In the genomic region with DNA sequence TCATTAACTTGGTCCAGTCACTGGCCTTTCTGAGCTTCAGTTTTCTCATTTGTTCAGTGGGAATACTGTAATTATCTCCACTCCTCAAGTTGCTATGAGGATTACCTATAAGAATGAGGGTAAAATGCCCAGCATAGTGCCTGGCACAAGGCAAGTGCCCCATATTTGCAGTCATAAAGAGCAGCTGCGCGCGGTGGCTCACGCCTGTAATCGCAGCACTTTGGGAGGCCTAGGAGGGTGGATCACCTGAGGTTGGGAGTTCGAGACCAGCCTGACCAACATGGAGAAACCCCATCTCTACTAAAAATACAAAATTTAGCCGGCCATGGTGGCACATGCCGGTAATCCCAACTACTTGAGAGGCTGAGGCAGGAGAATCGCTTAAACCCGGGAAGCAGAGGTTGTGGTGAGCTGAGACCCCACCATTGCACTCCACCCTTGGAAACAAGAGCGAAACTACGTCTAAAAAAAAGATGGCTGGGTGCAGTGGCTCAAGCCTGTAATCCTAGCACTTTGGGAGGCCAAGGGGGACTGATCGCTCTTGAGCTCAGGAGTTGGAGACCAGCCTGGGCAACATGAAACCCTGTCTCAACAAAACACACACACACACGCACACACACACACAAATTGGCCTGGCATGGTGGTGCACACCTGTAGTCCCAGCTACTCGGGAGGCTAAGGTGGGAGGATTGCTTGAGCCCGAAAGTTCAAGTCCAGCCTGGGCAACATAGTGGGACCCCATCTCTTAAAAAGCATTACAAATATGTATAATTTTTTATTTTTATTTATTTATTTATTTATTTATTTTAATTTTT, we compare ENCODE assay signal across 6 cellular contexts. TPM values are rescaled to one million over a fixed set of nuclear protein-coding genes. Genes with fewer than 3 reads are reported as not detected.
A peak's percentile ranks its signal among the peaks of the same experiment; 100 is the strongest.
DNase-seq lines count a peak whose midpoint lies in the region; ATAC-seq, FAIRE-seq and TF ChIP-seq lines count a peak whose summit lies in the region.
"Not testable (repeated sequence)": the region's sequence is repeated elsewhere in the genome, so short reads cannot be mapped to it uniquely, and the experiment has no call there.

No MANE protein-coding gene starts in this region.

- 78% methylated on average over 16 of the region's 16 CpGs; no CpG with 5 or more reads in 1 of the 2 experiments for WGBS in H1 (ENCODE audit: extremely low coverage in 1 of 2, insufficient coverage in 1 of 2, insufficient read length in 1 of 2, insufficient replicate concordance in 2 of 2, low coverage in 1 of 2, low lambda C conversion rate in 2 of 2, missing lambda C conversion rate in 1 of 2), 2 experiments
- WGBS in transverse colon (ENCODE audit: low coverage in 1 of 2), 2 donors: 75 to 76% methylated on average over 3 to 16 of the region's 16 CpGs

- H3K9me3 Mint-ChIP-seq in activated T-cell treated with anti-CD3 and anti-CD28 coated beads, Interleukin-2, amount 50 U/mL, for 4 hours: not testable (repeated sequence)

- TF ChIP-seq RAD21 in H1 (IDR thresholded peaks at IDR 0.05 in 1 of 2, conservative IDR thresholded peaks at IDR 0.05 in 1 of 2; ENCODE audit: low read depth in 2 of 2, low read length in 2 of 2): not testable (repeated sequence)

- not testable (repeated sequence) for H3K36me3 Mint-ChIP-seq in activated T-cell treated with anti-CD3 and anti-CD28 coated beads, Interleukin-2, amount 50 U/mL, for 4 hours (ENCODE audit: insufficient read depth)

- H3K4me3 Mint-ChIP-seq in activated T-cell treated with anti-CD3 and anti-CD28 coated beads, Interleukin-2, amount 50 U/mL, for 4 hours: peak overlapping the region; percentile 43

- not testable (repeated sequence) for H3K4me1 Mint-ChIP-seq in activated T-cell treated with anti-CD3 and anti-CD28 coated beads, Interleukin-2, amount 50 U/mL, for 4 hours (ENCODE audit: low read depth)

- H3K23ac ChIP-seq in H1 (ENCODE audit: insufficient read length): not testable (repeated sequence)

- not testable (repeated sequence) for H4K20me1 ChIP-seq in H1 (replicated peaks in 1 of 2; ENCODE audit: control insufficient read depth in 1 of 2, insufficient read depth in 2 of 2, low read length in 2 of 2)

- H2BK15ac ChIP-seq in H1 (ENCODE audit: low read length): peak overlapping the region; percentile 92; the same call in 1 of the 2 replicates

- not testable (repeated sequence) for H3K36me3 ChIP-seq in HUES6 (ENCODE audit: control insufficient read depth, insufficient read depth, low read length); H1 (ENCODE audit: control insufficient read depth in 2 of 4, insufficient read depth in 4 of 4, low read length in 3 of 4); kidney (ENCODE audit: control insufficient read depth in 1 of 2, insufficient read depth in 2 of 2, low read length in 2 of 2); parathyroid adenoma (ENCODE audit: control insufficient read depth, insufficient read depth, low read length); transverse colon

- peak overlapping the region; percentile 77 for H3K4me3 ChIP-seq in HUES6 (ENCODE audit: low read depth, low read length)
- peak overlapping the region; percentile 69 to 90 (median 80) for H3K4me3 ChIP-seq in H1 (ENCODE audit: extremely low read depth in 1 of 4, insufficient read depth in 2 of 4, low read depth in 3 of 4, low read length in 4 of 4)
- H3K4me3 ChIP-seq in kidney (ENCODE audit: low read length in 2 of 2): peak overlapping the region; percentile 85
- peak overlapping the region; percentile 87 for H3K4me3 ChIP-seq in parathyroid adenoma (ENCODE audit: low read depth, low read length)
- H3K4me3 ChIP-seq in transverse colon: peak overlapping the region in 3 of 4 donors; percentile 43 to 58 (median 49)

- not testable (repeated sequence) for H3K23me2 ChIP-seq in H1 (ENCODE audit: low read depth, low read length)

- H3K4ac ChIP-seq in H1 (replicated peaks; ENCODE audit: insufficient read length, low read depth, low read length): not testable (repeated sequence)

- not testable (repeated sequence) for H3K9me3 ChIP-seq in HUES6 (ENCODE audit: control insufficient read depth, insufficient read depth, low read depth, low read length); H1 (ENCODE audit: insufficient read depth in 2 of 2, low read depth in 1 of 2, low read length in 1 of 2); kidney (ENCODE audit: control insufficient read depth in 1 of 2, low read length in 2 of 2); parathyroid adenoma (ENCODE audit: control insufficient read depth, low read length); transverse colon

- in situ Hi-C loops in transverse colon (cut with MboI; ENCODE audit: low pct_ligation_motif_present in 1 of 4, low pct_unique_long_range_greater_than_20kb in 1 of 4, low sequenced_read_pairs in 3 of 4): not testable (repeated sequence)

- not testable (repeated sequence) for H4K91ac ChIP-seq in H1 (replicated peaks; ENCODE audit: insufficient read length, low read length)

- H2BK120ac ChIP-seq in H1 (replicated peaks; ENCODE audit: low read depth, low read length): not testable (repeated sequence)

- not testable (repeated sequence) for H3K27ac ChIP-seq in HUES6 (ENCODE audit: low read depth, low read length)
- H3K27ac ChIP-seq in H1 (ENCODE audit: low read depth, low read length): peak overlapping the region; percentile 87; the same call in 1 of the 2 replicates
- peak overlapping the region; percentile 92 to 95 for H3K27ac ChIP-seq in kidney (ENCODE audit: low read depth in 2 of 2, low read length in 2 of 2)
- peak overlapping the region; percentile 88 for H3K27ac ChIP-seq in parathyroid adenoma
- peak overlapping the region; percentile 88 to 93 (median 91) for H3K27ac ChIP-seq in transverse colon

- peak overlapping the region; percentile 39; the same call in 1 of the 2 replicates for H2BK12ac ChIP-seq in H1 (ENCODE audit: low read depth, low read length)

- not testable (repeated sequence) for H3K27me3 ChIP-seq in HUES6 (ENCODE audit: control insufficient read depth, insufficient read depth, low read length); H1 (replicated peaks in 1 of 4; ENCODE audit: control insufficient read depth in 3 of 4, extremely low read depth in 1 of 4, insufficient read depth in 3 of 4, low read length in 3 of 4); parathyroid adenoma (ENCODE audit: control insufficient read depth, insufficient read depth, low read length); transverse colon

- FAIRE-seq in H1 (lab: Jason Lieb, UNC); kidney (lab: Jason Lieb, UNC): not testable (repeated sequence)

- H2AFZ ChIP-seq in H1 (ENCODE audit: low read length): peak overlapping the region; percentile 79
- H2AFZ ChIP-seq in parathyroid adenoma: peak overlapping the region; percentile 99

- CTCF ChIA-PET in H1 (lab: Charles Lee; ENCODE audit: partially characterized antibody): interaction anchor here (0.8 to 3.1 kb wide), 7 partner anchors 8 to 42 kb away, joined by 3 to 9 read pairs (median 4); no protein-coding TSS in a partner anchor

- H3K4me1 ChIP-seq in HUES6 (ENCODE audit: control insufficient read depth, insufficient read depth, low read length): peaks cover 22% of the 10 kb centered on the region
- H3K4me1 ChIP-seq in H1 (replicated peaks in 1 of 4; ENCODE audit: control insufficient read depth in 3 of 4, insufficient read depth in 4 of 4, low read length in 3 of 4): peaks cover 4 to 13% (median 12%) of the 10 kb centered on the region in 4 experiments; a peak in 6 of 7 replicates
- H3K4me1 ChIP-seq in kidney (ENCODE audit: control insufficient read depth in 1 of 2, insufficient read depth in 1 of 2, low read depth in 1 of 2, low read length in 2 of 2): peaks cover 19 to 20% of the 10 kb centered on the region in 2 donors
- H3K4me1 ChIP-seq in parathyroid adenoma: not testable (repeated sequence)
- H3K4me1 ChIP-seq in transverse colon: peaks cover 11 to 46% (median 16%) of the 10 kb centered on the region in 4 donors

- not testable (repeated sequence) for H3K18ac ChIP-seq in H1 (ENCODE audit: extremely low read depth, low read length)

- H3K4me2 ChIP-seq in H1 (ENCODE audit: insufficient read depth in 1 of 2, low read depth in 2 of 2, low read length in 2 of 2) (peak overlapping the region; percentile 68 to 92), parathyroid adenoma (ENCODE audit: low read length) (peak overlapping the region; percentile 95)

- TF ChIP-seq EP300 in H1 (IDR thresholded peaks at IDR 0.05; ENCODE audit: borderline replicate concordance in 1 of 2, low read depth in 2 of 2, low read length in 2 of 2); transverse colon (IDR thresholded peaks at IDR 0.05; ENCODE audit: low read depth): not testable (repeated sequence)

- not testable (repeated sequence) for H3K14ac ChIP-seq in H1 (ENCODE audit: insufficient read length)

- H3K56ac ChIP-seq in H1 (replicated peaks; ENCODE audit: insufficient read length, low read depth, low read length): not testable (repeated sequence)

- peaks cover 4 to 26% of the 10 kb centered on the region in 2 experiments; a peak in 2 of 4 replicates for H3K79me2 ChIP-seq in H1 (ENCODE audit: control insufficient read depth in 1 of 2, insufficient read depth in 2 of 2, low read length in 2 of 2)
- H3K79me2 ChIP-seq in parathyroid adenoma: peaks cover 10% of the 10 kb centered on the region

- H2AK5ac ChIP-seq in H1 (ENCODE audit: low read depth, low read length): not testable (repeated sequence)

- not testable (repeated sequence) for TF ChIP-seq CTCF in H1 (IDR thresholded peaks at IDR 0.05; ENCODE audit: control extremely low read depth in 1 of 3, insufficient read depth in 1 of 3, low read depth in 1 of 3, low read length in 3 of 3); kidney (IDR thresholded peaks at IDR 0.05; ENCODE audit: borderline replicate concordance, extremely low read depth, insufficient read depth); parathyroid adenoma (IDR thresholded peaks at IDR 0.05); transverse colon (IDR thresholded peaks at IDR 0.05)

- intact Hi-C loops in kidney (cut with DNase I); transverse colon (cut with DNase I; ENCODE audit: low total_unique reads): not testable (repeated sequence)

- not testable (repeated sequence) for DNase-seq in activated T-cell treated with anti-CD3 and anti-CD28 coated beads, Interleukin-2, amount 50 U/mL, for 4 hours; H1 (ENCODE audit: low read depth in 1 of 2, low spot score in 2 of 2); kidney; transverse colon

- not testable (repeated sequence) for H4K5ac ChIP-seq in H1 (ENCODE audit: insufficient read length, low read depth, low read length)

- POLR2A ChIA-PET in H1 (lab: Charles Lee; ENCODE audit: partially characterized antibody): interaction anchor here (0.5 to 3.3 kb wide), 14 partner anchors 9 to 281 kb away, joined by 3 to 16 read pairs (median 4); a partner anchor contains a TSS

- not testable (repeated sequence) for ATAC-seq in activated T-cell treated with anti-CD3 and anti-CD28 coated beads, Interleukin-2, amount 50 U/mL, for 4 hours

- peak overlapping the region; percentile 81; the same call in 1 of the 2 replicates for H2BK5ac ChIP-seq in H1 (ENCODE audit: low read depth, low read length)

- not testable (repeated sequence) for H2BK20ac ChIP-seq in H1 (ENCODE audit: low read length)

- peaks cover 39% of the 10 kb centered on the region for H3K27me3 Mint-ChIP-seq in activated T-cell treated with anti-CD3 and anti-CD28 coated beads, Interleukin-2, amount 50 U/mL, for 4 hours (ENCODE audit: low read depth)

- not testable (repeated sequence) for TF ChIP-seq POLR2A in H1 (IDR thresholded peaks at IDR 0.05; ENCODE audit: control extremely low read depth in 1 of 2, low read depth in 2 of 2, low read length in 2 of 2); transverse colon (IDR thresholded peaks at IDR 0.05)

- not testable (repeated sequence) for H3K79me1 ChIP-seq in H1 (ENCODE audit: low read depth, low read length)

- H4K8ac ChIP-seq in H1 (ENCODE audit: extremely low read depth, insufficient read depth, low read length): not testable (repeated sequence)

- H3K9ac ChIP-seq in HUES6 (ENCODE audit: low read length) (peak overlapping the region; percentile 82), H1 (replicated peaks in 1 of 4; ENCODE audit: extremely low read depth in 1 of 4, low read depth in 3 of 4, low read length in 3 of 4) (peak overlapping the region in 1 of 4 experiments; percentile 77; a peak in 3 of 7 replicates), kidney (ENCODE audit: low read length in 2 of 2) (peak overlapping the region in 1 of 2 donors; percentile 83)
- not testable (repeated sequence) for H3K9ac ChIP-seq in parathyroid adenoma

RNA-seq across cellular contexts. Expression of a gene that starts 1.0 kb away (rescaled TPM):
- 1 to 10 TPM in 1 of 3 donors, under 1 TPM in 2; 0.47 to 1.0 (median 0.71) TPM for total RNA-seq in activated T-cell treated with anti-CD3 and anti-CD28 coated beads, Interleukin-2, amount 50 U/mL, for 4 hours
- total RNA-seq in H1 (2021; fragmentation: NEBNext Ultra II Directional; extraction: Animal tissue kit (Norgen Biotek cat#: 25700)): 53.5 and 54.1 TPM in 2 replicates
- 40.2 and 60.1 TPM in 2 replicates for polyA plus RNA-seq in H1 (2011; rRNA removed)
- polyA plus RNA-seq in H1 (2011; cell fraction: cytosol; rRNA removed): 41.8 TPM
- polyA plus RNA-seq in H1 (2011; cell fraction: nucleus; rRNA removed): 119 TPM
- polyA plus RNA-seq in H1 (2012, experiment 1 of 2): 33.1 to 42.6 TPM (median 40.7 TPM) in 4 replicates
- 36.9 TPM for polyA plus RNA-seq in H1 (2012, experiment 2 of 2)
- polyA plus RNA-seq in H1 (2013, experiment 1 of 2): 31.5 TPM
- 28.8 TPM for polyA plus RNA-seq in H1 (2013, experiment 2 of 2)
- polyA minus RNA-seq in H1 (2011; rRNA and poly(A)+ RNA removed): 41.5 and 45.7 TPM in 2 replicates
- 26.3 TPM for polyA minus RNA-seq in H1 (2011; cell fraction: cytosol; rRNA and poly(A)+ RNA removed)
- 85.7 TPM for polyA minus RNA-seq in H1 (2011; cell fraction: nucleus; rRNA and poly(A)+ RNA removed)
- total RNA-seq in kidney: 76.4 TPM
- polyA plus RNA-seq in kidney (ENCODE audit: insufficient read depth, low read depth, low replicate concordance): 95.6 TPM
- total RNA-seq in transverse colon: 10 to 100 TPM; 29.7 to 46.4 (median 41.9) TPM

RNA-seq across cellular contexts. Expression of a gene that starts 12.2 kb away (rescaled TPM):
- 10 to 100 TPM; 49.3 to 72.6 (median 55.8) TPM for total RNA-seq in activated T-cell treated with anti-CD3 and anti-CD28 coated beads, Interleukin-2, amount 50 U/mL, for 4 hours
- total RNA-seq in H1 (2021; fragmentation: NEBNext Ultra II Directional; extraction: Animal tissue kit (Norgen Biotek cat#: 25700)): 17.5 and 18.5 TPM in 2 replicates
- polyA plus RNA-seq in H1 (2011; rRNA removed) (3.9 and 8.5 TPM in 2 replicates), kidney (ENCODE audit: insufficient read depth, low read depth, low replicate concordance) (37.0 TPM)
- 8.1 TPM for polyA plus RNA-seq in H1 (2011; cell fraction: cytosol; rRNA removed)
- 16.8 TPM for polyA plus RNA-seq in H1 (2011; cell fraction: nucleus; rRNA removed)
- polyA plus RNA-seq in H1 (2012, experiment 1 of 2): 12.6 to 17.6 TPM (median 15.2 TPM) in 4 replicates
- 17.6 TPM for polyA plus RNA-seq in H1 (2012, experiment 2 of 2)
- 11.2 TPM for polyA plus RNA-seq in H1 (2013, experiment 1 of 2)
- 9.7 TPM for polyA plus RNA-seq in H1 (2013, experiment 2 of 2)
- polyA minus RNA-seq in H1 (2011; rRNA and poly(A)+ RNA removed): 1.6 and 2.9 TPM in 2 replicates
- 2.6 TPM for polyA minus RNA-seq in H1 (2011; cell fraction: cytosol; rRNA and poly(A)+ RNA removed)
- polyA minus RNA-seq in H1 (2011; cell fraction: nucleus; rRNA and poly(A)+ RNA removed): 11.1 TPM
- total RNA-seq in kidney (44.2 TPM), transverse colon (10 to 100 TPM; 12.9 to 53.9 (median 34.5) TPM)

RNA-seq across cellular contexts. Expression of a gene that starts 15.5 kb away (rescaled TPM):
- 10 to 100 TPM; 19.3 to 21.5 (median 19.4) TPM for total RNA-seq in activated T-cell treated with anti-CD3 and anti-CD28 coated beads, Interleukin-2, amount 50 U/mL, for 4 hours
- total RNA-seq in H1 (2021; fragmentation: NEBNext Ultra II Directional; extraction: Animal tissue kit (Norgen Biotek cat#: 25700)): 51.4 and 57.2 TPM in 2 replicates
- polyA plus RNA-seq in H1 (2011; rRNA removed): 190 and 301 TPM in 2 replicates
- polyA plus RNA-seq in H1 (2011; cell fraction: cytosol; rRNA removed): 175 TPM
- polyA plus RNA-seq in H1 (2011; cell fraction: nucleus; rRNA removed): 272 TPM
- polyA plus RNA-seq in H1 (2012, experiment 1 of 2): 50.7 to 95.9 TPM (median 93.3 TPM) in 4 replicates
- 110 TPM for polyA plus RNA-seq in H1 (2012, experiment 2 of 2)
- polyA plus RNA-seq in H1 (2013, experiment 1 of 2): 78.6 TPM
- 78.5 TPM for polyA plus RNA-seq in H1 (2013, experiment 2 of 2)
- polyA minus RNA-seq in H1 (2011; rRNA and poly(A)+ RNA removed): 46.4 and 69.1 TPM in 2 replicates
- polyA minus RNA-seq in H1 (2011; cell fraction: cytosol; rRNA and poly(A)+ RNA removed): 18.4 TPM
- 59.0 TPM for polyA minus RNA-seq in H1 (2011; cell fraction: nucleus; rRNA and poly(A)+ RNA removed)
- 83.9 TPM for total RNA-seq in kidney
- polyA plus RNA-seq in kidney (ENCODE audit: insufficient read depth, low read depth, low replicate concordance): 150 TPM
- 100 to 1,000 TPM in 1 of 4 donors, 10 to 100 TPM in 3; 59.5 to 101 (median 62.7) TPM for total RNA-seq in transverse colon

RNA-seq across cellular contexts. Expression of a gene that starts 21.2 kb away (rescaled TPM):
- 10 to 100 TPM; 29.1 to 32.1 (median 31.3) TPM for total RNA-seq in activated T-cell treated with anti-CD3 and anti-CD28 coated beads, Interleukin-2, amount 50 U/mL, for 4 hours
- total RNA-seq in H1 (2021; fragmentation: NEBNext Ultra II Directional; extraction: Animal tissue kit (Norgen Biotek cat#: 25700)): 41.6 and 45.0 TPM in 2 replicates
- polyA plus RNA-seq in H1 (2011; rRNA removed) (125 and 142 TPM in 2 replicates), kidney (ENCODE audit: insufficient read depth, low read depth, low replicate concordance) (37.6 TPM)
- 127 TPM for polyA plus RNA-seq in H1 (2011; cell fraction: cytosol; rRNA removed)
- 148 TPM for polyA plus RNA-seq in H1 (2011; cell fraction: nucleus; rRNA removed)
- polyA plus RNA-seq in H1 (2012, experiment 1 of 2): 48.4 to 98.7 TPM (median 88.1 TPM) in 4 replicates
- 87.5 TPM for polyA plus RNA-seq in H1 (2012, experiment 2 of 2)
- polyA plus RNA-seq in H1 (2013, experiment 1 of 2): 27.2 TPM
- polyA plus RNA-seq in H1 (2013, experiment 2 of 2): 27.3 TPM
- 107 and 111 TPM in 2 replicates for polyA minus RNA-seq in H1 (2011; rRNA and poly(A)+ RNA removed)
- polyA minus RNA-seq in H1 (2011; cell fraction: cytosol; rRNA and poly(A)+ RNA removed): 53.3 TPM
- polyA minus RNA-seq in H1 (2011; cell fraction: nucleus; rRNA and poly(A)+ RNA removed): 41.3 TPM
- total RNA-seq in kidney (23.3 TPM), transverse colon (1 to 10 TPM in 2 of 4 donors, not detected in 2; 2.3 to 7.0 TPM)

RNA-seq across cellular contexts. Expression of a gene that starts 21.3 kb away (rescaled TPM):
- 1 to 10 TPM; 1.3 to 1.4 (median 1.4) TPM for total RNA-seq in activated T-cell treated with anti-CD3 and anti-CD28 coated beads, Interleukin-2, amount 50 U/mL, for 4 hours
- total RNA-seq in H1 (2021; fragmentation: NEBNext Ultra II Directional; extraction: Animal tissue kit (Norgen Biotek cat#: 25700)): 3.3 and 3.8 TPM in 2 replicates
- polyA plus RNA-seq in H1 (2011; rRNA removed) (1.6 and 2.4 TPM in 2 replicates), kidney (ENCODE audit: insufficient read depth, low read depth, low replicate concordance) (8.8 TPM)
- polyA plus RNA-seq in H1 (2011; cell fraction: cytosol; rRNA removed): 1.8 TPM
- polyA plus RNA-seq in H1 (2011; cell fraction: nucleus; rRNA removed): 2.2 TPM
- polyA plus RNA-seq in H1 (2012, experiment 1 of 2): 1.8 to 4.0 TPM (median 2.7 TPM) in 4 replicates
- polyA plus RNA-seq in H1 (2012, experiment 2 of 2): 2.5 TPM
- 1.6 TPM for polyA plus RNA-seq in H1 (2013, experiment 1 of 2)
- polyA plus RNA-seq in H1 (2013, experiment 2 of 2): 1.6 TPM
- polyA minus RNA-seq in H1 (2011; rRNA and poly(A)+ RNA removed): 0.73 and 0.82 TPM in 2 replicates
- polyA minus RNA-seq in H1 (2011; cell fraction: cytosol; rRNA and poly(A)+ RNA removed): 2.1 TPM
- polyA minus RNA-seq in H1 (2011; cell fraction: nucleus; rRNA and poly(A)+ RNA removed): 1.7 TPM
- total RNA-seq in kidney (11.6 TPM), transverse colon (1 to 10 TPM in 1 of 4 donors, under 1 TPM in 1, not detected in 2; 0.82 to 1.3 TPM)

Comparison
In these comparisons a context has a peak if more than half of its experiments do, and no peak if none do; other contexts are left out.
1. RNA of a gene that starts 1.0 kb away (total RNA-seq): 76.4 TPM in kidney (single experiment), 53.5 to 54.1 TPM in H1 and 29.7 to 46.4 TPM in transverse colon; 0.47 to 1.0 TPM in activated T-cell treated with anti-CD3 and anti-CD28 coated beads, Interleukin-2, amount 50 U/mL, for 4 hours; every median in the first group is over 10 times any median in the second.
2. Peak in every context shown above with its lines, with median percentiles within 50 percentile points of each other: H3K4me3 ChIP-seq.